Comparison of ENCODE assay signal across 12 cellular contexts in the genomic region with DNA sequence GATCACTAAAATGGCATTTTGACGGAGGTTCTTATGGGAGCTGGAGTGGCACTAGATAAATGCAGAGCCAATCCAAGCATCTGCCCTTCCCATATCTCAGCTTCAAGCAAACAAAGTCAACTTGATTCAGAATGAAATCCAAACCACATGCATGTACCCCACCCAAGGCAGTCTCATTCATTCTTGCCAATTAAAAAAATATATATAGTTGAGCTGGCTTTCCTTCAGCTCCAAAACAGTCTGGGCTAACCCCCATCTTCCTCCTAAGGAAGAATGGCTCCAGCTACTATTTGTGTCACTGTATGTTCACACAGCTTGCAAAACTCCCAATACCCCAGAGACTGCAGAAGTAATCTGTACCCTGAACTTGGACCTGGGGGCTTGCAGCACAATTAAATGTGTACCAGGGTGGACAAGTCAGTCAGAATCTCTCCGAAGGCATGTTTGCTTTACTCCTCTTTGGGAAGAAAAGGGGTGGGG. TPM values are rescaled to one million over a fixed set of nuclear protein-coding genes. Genes with fewer than 3 reads are reported as not detected.
DNase-seq lines count a peak whose midpoint lies in the region; ATAC-seq, FAIRE-seq and TF ChIP-seq lines count a peak whose summit lies in the region.
"Had no signal": no experiment of that assay in that cellular context is flagged by ENCODE, and none has a peak within 500 bp of the region (broad histone marks: within the 10 kb centered on the region; RNA-seq: fewer than 3 reads in every experiment).

No MANE protein-coding gene starts in this region.

- DNase-seq in T-helper 1 cell (no peak), K562 (ENCODE audit: extremely low read depth in 1 of 4, low spot score in 3 of 4) (no peak), mesenchymal stem cell (no peak), superior temporal gyrus (ENCODE audit: extremely low spot score) (peak; percentile 33), NCI-H1105 (lab: John Stamatoyannopoulos, UW) (no peak), T-helper 9 cell (no peak), foreskin melanocyte (no peak)
- DNase-seq: 8988T had no signal

- H4K20me1 ChIP-seq in K562 (replicated peaks; ENCODE audit: control insufficient read depth, insufficient read depth, low read length) = peaks cover 5% of the 10 kb centered on the region; the same call in 1 of the 2 replicates

- H3K4me3 ChIP-seq in K562 (no peak overlapping the region), mesenchymal stem cell (ENCODE audit: insufficient read depth in 1 of 2, low read depth in 1 of 2, low read length in 2 of 2) (peak overlapping the region in 1 of 2 experiments; percentile 39)

- 50% methylated on average over 2 of the region's 2 CpGs for WGBS in K562 (ENCODE audit: insufficient coverage, low coverage, missing lambda C conversion rate)
- 94% methylated on average over 2 of the region's 2 CpGs for WGBS in mesenchymal stem cell

- H4K91ac ChIP-seq in mesenchymal stem cell (ENCODE audit: low read length) = no peak overlapping the region

- no peak for FAIRE-seq in K562 (lab: Jason Lieb, UNC)
- FAIRE-seq: H54 had no signal

- no peak overlapping the region for H3K18ac ChIP-seq in mesenchymal stem cell (ENCODE audit: low read depth in 1 of 2, low read length in 2 of 2)

- TF ChIP-seq RAD21 in K562 (CRISPR knock-in tag; conservative IDR thresholded peaks at IDR 0.05 in 1 of 2, IDR thresholded peaks at IDR 0.05 in 1 of 2) = no peak

- H3K4me2 ChIP-seq in K562 (ENCODE audit: insufficient read depth, low read length) (peak overlapping the region; percentile 71), mesenchymal stem cell (ENCODE audit: low read length, poor library complexity, severe bottlenecking) (no peak overlapping the region)

- H2BK5ac ChIP-seq in mesenchymal stem cell (ENCODE audit: low read depth, low read length, poor library complexity, severe bottlenecking) = no peak overlapping the region

- H3K9me3 ChIP-seq in K562 (replicated peaks; ENCODE audit: control insufficient read depth, insufficient read depth, low read depth, low read length) (no peaks in the 10 kb centered on the region), mesenchymal stem cell (ENCODE audit: control insufficient read depth, low read length) (no peaks in the 10 kb centered on the region)

- H2BK15ac ChIP-seq in mesenchymal stem cell (ENCODE audit: low read depth, poor library complexity, severe bottlenecking) = no peak overlapping the region

- H2BK120ac ChIP-seq in mesenchymal stem cell (ENCODE audit: low read depth, low read length) = no peak overlapping the region

- H4K8ac ChIP-seq in mesenchymal stem cell (ENCODE audit: low read length) = no peak overlapping the region

- H3K4me1 Mint-ChIP-seq in T-helper 1 cell treated with Interleukin-12 subunit alpha and Interleukin-12 subunit beta and Interleukin-4 antibody, amounts not matched to agents 30 μg/mL and 1 μg/mL, for 36 hours (ENCODE audit: low read depth) = peaks cover 52% of the 10 kb centered on the region

- H3K9me3 Mint-ChIP-seq in T-helper 1 cell treated with Interleukin-12 subunit alpha and Interleukin-12 subunit beta and Interleukin-4 antibody, amounts not matched to agents 30 μg/mL and 1 μg/mL, for 36 hours = no peaks in the 10 kb centered on the region

- H3K4ac ChIP-seq in mesenchymal stem cell (ENCODE audit: low read depth in 1 of 2, low read length in 2 of 2) = no peak overlapping the region

- H3K27me3 Mint-ChIP-seq in T-helper 1 cell treated with Interleukin-12 subunit alpha and Interleukin-12 subunit beta and Interleukin-4 antibody, amounts not matched to agents 30 μg/mL and 1 μg/mL, for 36 hours (ENCODE audit: low read depth) = no peaks in the 10 kb centered on the region

- H3K36me3 Mint-ChIP-seq in T-helper 1 cell treated with Interleukin-12 subunit alpha and Interleukin-12 subunit beta and Interleukin-4 antibody, amounts not matched to agents 30 μg/mL and 1 μg/mL, for 36 hours (ENCODE audit: low read depth) = peaks cover 29% of the 10 kb centered on the region

- TF ChIP-seq EP300 in K562 (IDR thresholded peaks at IDR 0.05; ENCODE audit: low read length) = no peak

- intact Hi-C loops in K562 (cut with micrococcal nuclease) = loop anchor here (1.0 to 5.0 kb wide), 2 partner anchors 59 to 101 kb away; no protein-coding TSS in a partner anchor

- H3K79me2 ChIP-seq in K562 (ENCODE audit: control insufficient read depth, insufficient read depth, low read length) = peaks cover 86% of the 10 kb centered on the region

- H3K27ac ChIP-seq in K562 (ENCODE audit: extremely low read depth, low read depth, low read length) (peak overlapping the region; percentile 81), mesenchymal stem cell (ENCODE audit: low read length, poor library complexity, severe bottlenecking) (no peak overlapping the region)
- H3K27ac ChIP-seq: epithelial cell of prostate had no signal

- no peak; a peak in 1 of 6 replicates for TF ChIP-seq CTCF in K562 (IDR thresholded peaks at IDR 0.05 in 2 of 3, conservative IDR thresholded peaks at IDR 0.05 in 1 of 3; ENCODE audit: insufficient read depth in 2 of 3, low read depth in 1 of 3, low read length in 3 of 3)

- peaks cover 9% of the 10 kb centered on the region for H3K9me1 ChIP-seq in K562 (ENCODE audit: control insufficient read depth, insufficient read depth, low read length)

- H3K36me3 ChIP-seq in K562 (ENCODE audit: control insufficient read depth, insufficient read depth, low read length) (peaks cover 48% of the 10 kb centered on the region), mesenchymal stem cell (ENCODE audit: control insufficient read depth in 1 of 2, insufficient read depth in 2 of 2, low read depth in 1 of 2, low read length in 2 of 2) (peaks cover 14 to 42% of the 10 kb centered on the region in 2 experiments)

- no peak overlapping the region for H2AK5ac ChIP-seq in mesenchymal stem cell (ENCODE audit: low read length, severe bottlenecking)

- H3K27me3 ChIP-seq in K562 (ENCODE audit: control insufficient read depth in 2 of 2, insufficient read depth in 2 of 2, low read length in 2 of 2) = no peaks in the 10 kb centered on the region
- no peaks in the 10 kb centered on the region for H3K27me3 ChIP-seq in mesenchymal stem cell (ENCODE audit: control insufficient read depth in 1 of 2, insufficient read depth in 1 of 2, low read length in 2 of 2)

- H2BK12ac ChIP-seq in mesenchymal stem cell (ENCODE audit: low read length in 2 of 2) = no peak overlapping the region

- H3K4me1 ChIP-seq in K562 (replicated peaks in 1 of 2; ENCODE audit: control insufficient read depth in 2 of 2, insufficient read depth in 2 of 2, low read length in 2 of 2) (peaks cover 20 to 52% of the 10 kb centered on the region in 2 experiments), mesenchymal stem cell (ENCODE audit: control insufficient read depth, insufficient read depth, low read depth, low read length) (peaks cover 10% of the 10 kb centered on the region)

- no peak overlapping the region for H3K23ac ChIP-seq in mesenchymal stem cell (ENCODE audit: low read length in 2 of 2)

- in situ Hi-C loops in K562 (cut with MboI) = loop anchor here (10.0 kb wide), 1 partner anchor 177 kb away; the partner anchor contains the start of gene AHDC1

- H3K9ac ChIP-seq in K562 (ENCODE audit: insufficient read depth in 1 of 2, low read depth in 2 of 2, low read length in 2 of 2) (peak overlapping the region; percentile 33 to 42; a peak in 3 of 4 replicates), mesenchymal stem cell (ENCODE audit: low read length) (peak overlapping the region; percentile 28)

- peaks cover 37% of the 10 kb centered on the region for H3K79me1 ChIP-seq in mesenchymal stem cell (replicated peaks; ENCODE audit: low read length, poor library complexity, severe bottlenecking)

- H3K27ac Mint-ChIP-seq in T-helper 1 cell treated with Interleukin-12 subunit alpha and Interleukin-12 subunit beta and Interleukin-4 antibody, amounts not matched to agents 30 μg/mL and 1 μg/mL, for 36 hours = peak overlapping the region; percentile 93

- CTCF ChIA-PET in K562 (lab: Yijun Ruan, JAX; ENCODE audit: low intra/inter-chr PET ratio) = interaction anchor here (0.6 kb wide), 1 partner anchor 35 kb away, joined by 4 read pairs; the partner anchor contains the start of gene GPR3

- peak; percentile 14 for ATAC-seq in K562

- BruUV-seq in K562 (replicated peaks; lab: Mats Ljungman, UMichigan) = no TSS peak

- no peak for TF ChIP-seq POLR2A in K562 (conservative IDR thresholded peaks at IDR 0.05)

- H3K4me3 Mint-ChIP-seq in T-helper 1 cell treated with Interleukin-12 subunit alpha and Interleukin-12 subunit beta and Interleukin-4 antibody, amounts not matched to agents 30 μg/mL and 1 μg/mL, for 36 hours = peak overlapping the region; percentile 80

- H3K14ac ChIP-seq in mesenchymal stem cell (ENCODE audit: low read length in 2 of 2) = no peak overlapping the region

- H2AFZ ChIP-seq in K562 (ENCODE audit: low read depth, low read length) = peak overlapping the region; percentile 26; the same call in 1 of the 2 replicates
- H2AFZ ChIP-seq in mesenchymal stem cell (ENCODE audit: low read depth, low read length) = no peak overlapping the region

- POLR2A ChIA-PET in K562 (lab: Yijun Ruan, JAX) = interaction anchor here (0.5 to 3.4 kb wide), 9 partner anchors 10 to 210 kb away, joined by 3 to 17 read pairs (median 4); partner anchors contain the start of gene AHDC1

RNA-seq across cellular contexts. Expression of gene GPR3, which starts 35.5 kb away (rescaled TPM):
- total RNA-seq in K562 (2011; cell fraction: chromatin; rRNA removed; ENCODE audit: low replicate concordance) = 14.5 and 40.1 TPM in 2 replicates
- total RNA-seq in K562 (2011; cell fraction: nucleolus; rRNA removed) = 36.8 and 39.4 TPM in 2 replicates
- total RNA-seq in K562 (2011; cell fraction: nucleoplasm; rRNA removed) = 27.8 and 27.9 TPM in 2 replicates
- 3.7 and 6.2 TPM in 2 replicates for total RNA-seq in K562 (2014; rRNA removed)
- 2.9 and 3.4 TPM in 2 replicates for total RNA-seq in K562 (2014; rRNA removed; fragmentation: Illumina TruSeq; extraction: Trizol)
- total RNA-seq in K562 (2015; rRNA removed; fragmentation: Illumina TruSeq; extraction: Trizol) = 3.5 and 3.7 TPM in 2 replicates
- total RNA-seq in K562 (2021) = 10.9 and 11.0 TPM in 2 replicates
- polyA plus RNA-seq in K562 (2011; rRNA removed) = 8.2 and 19.3 TPM in 2 replicates
- 26.0 and 34.4 TPM in 2 replicates for polyA plus RNA-seq in K562 (2011; cell fraction: cytosol; rRNA removed)
- 68.2 and 75.5 TPM in 2 replicates for polyA plus RNA-seq in K562 (2011; cell fraction: nucleus; rRNA removed)
- 10.0 and 10.7 TPM in 2 replicates for polyA plus RNA-seq in K562 (2012)
- 10.1 and 11.6 TPM in 2 replicates for polyA plus RNA-seq in K562 (2014; fragmentation: Illumina TruSeq; extraction: Trizol)
- polyA plus RNA-seq in K562 (2014; fragmentation: Nextera tagmentation; extraction: Ambion mirVana) = under 1 TPM; 0.24 to 0.59 TPM
- polyA plus RNA-seq in K562 (2014; rRNA removed) = 11.5 and 14.9 TPM in 2 replicates
- polyA minus RNA-seq in K562 (2011; rRNA and poly(A)+ RNA removed) = 8.0 and 9.3 TPM in 2 replicates
- polyA minus RNA-seq in K562 (2011; cell fraction: cytosol; rRNA and poly(A)+ RNA removed) = 7.3 and 7.9 TPM in 2 replicates
- polyA minus RNA-seq in K562 (2011; cell fraction: nucleus; rRNA and poly(A)+ RNA removed) = 11.1 and 11.6 TPM in 2 replicates
- polyA plus RNA-seq in mesenchymal stem cell (2013, experiment 1 of 2) = 3.9 TPM
- polyA plus RNA-seq in mesenchymal stem cell (2013, experiment 2 of 2) = 4.4 TPM

RNA-seq across cellular contexts. Expression of gene CD164L2, which starts 44.7 kb away (rescaled TPM):
- 2.6 and 7.4 TPM in 2 replicates for total RNA-seq in K562 (2011; cell fraction: chromatin; rRNA removed; ENCODE audit: low replicate concordance)
- 5.0 and 5.4 TPM in 2 replicates for total RNA-seq in K562 (2011; cell fraction: nucleolus; rRNA removed)
- 5.1 and 5.8 TPM in 2 replicates for total RNA-seq in K562 (2011; cell fraction: nucleoplasm; rRNA removed)
- total RNA-seq in K562 (2014; rRNA removed) = 0.29 and 0.45 TPM in 2 replicates
- 0.18 TPM in 1 of 2 replicates, not detected in the other for total RNA-seq in K562 (2014; rRNA removed; fragmentation: Illumina TruSeq; extraction: Trizol)
- total RNA-seq in K562 (2015; rRNA removed; fragmentation: Illumina TruSeq; extraction: Trizol) = 0.14 and 0.19 TPM in 2 replicates
- total RNA-seq in K562 (2021) = 0.49 and 0.72 TPM in 2 replicates
- 0.92 and 2.8 TPM in 2 replicates for polyA plus RNA-seq in K562 (2011; rRNA removed)
- polyA plus RNA-seq in K562 (2011; cell fraction: cytosol; rRNA removed) = 0.92 and 1.2 TPM in 2 replicates
- 15.3 and 19.6 TPM in 2 replicates for polyA plus RNA-seq in K562 (2011; cell fraction: nucleus; rRNA removed)
- polyA plus RNA-seq in K562 (2012) = 1.2 and 1.7 TPM in 2 replicates
- 0.31 and 0.65 TPM in 2 replicates for polyA plus RNA-seq in K562 (2014; fragmentation: Illumina TruSeq; extraction: Trizol)
- under 1 TPM in 1 of 2 experiments, not detected in 1; 0.08 TPM for polyA plus RNA-seq in K562 (2014; fragmentation: Nextera tagmentation; extraction: Ambion mirVana)
- 0.63 and 0.91 TPM in 2 replicates for polyA plus RNA-seq in K562 (2014; rRNA removed)
- polyA minus RNA-seq in K562 (2011; rRNA and poly(A)+ RNA removed) = 0.28 and 0.57 TPM in 2 replicates
- not detected in 2 replicates for polyA minus RNA-seq in K562 (2011; cell fraction: cytosol; rRNA and poly(A)+ RNA removed)
- 1.1 and 2.4 TPM in 2 replicates for polyA minus RNA-seq in K562 (2011; cell fraction: nucleus; rRNA and poly(A)+ RNA removed)
- not detected for polyA plus RNA-seq in mesenchymal stem cell (2013, experiment 1 of 2)
- polyA plus RNA-seq in mesenchymal stem cell (2013, experiment 2 of 2) = not detected
- total RNA-seq: subcutaneous adipose tissue had no signal

RNA-seq across cellular contexts. Expression of gene FCN3, which starts 53.3 kb away (rescaled TPM):
- total RNA-seq in K562 (2011; cell fraction: chromatin; rRNA removed; ENCODE audit: low replicate concordance) = not detected in 2 replicates
- total RNA-seq in K562 (2011; cell fraction: nucleolus; rRNA removed) = not detected in 2 replicates
- total RNA-seq in K562 (2011; cell fraction: nucleoplasm; rRNA removed) = not detected in 2 replicates
- total RNA-seq in K562 (2014; rRNA removed) = not detected in 2 replicates
- not detected in 2 replicates for total RNA-seq in K562 (2014; rRNA removed; fragmentation: Illumina TruSeq; extraction: Trizol)
- total RNA-seq in K562 (2015; rRNA removed; fragmentation: Illumina TruSeq; extraction: Trizol) = not detected in 2 replicates
- 0.31 and 0.49 TPM in 2 replicates for total RNA-seq in K562 (2021)
- 0.15 TPM in 1 of 2 replicates, not detected in the other for polyA plus RNA-seq in K562 (2011; rRNA removed)
- 0.06 TPM in 1 of 2 replicates, not detected in the other for polyA plus RNA-seq in K562 (2011; cell fraction: cytosol; rRNA removed)
- 0.35 TPM in 1 of 2 replicates, not detected in the other for polyA plus RNA-seq in K562 (2011; cell fraction: nucleus; rRNA removed)
- 0.21 TPM in 1 of 2 replicates, not detected in the other for polyA plus RNA-seq in K562 (2012)
- not detected in 2 replicates for polyA plus RNA-seq in K562 (2014; fragmentation: Illumina TruSeq; extraction: Trizol)
- polyA plus RNA-seq in K562 (2014; fragmentation: Nextera tagmentation; extraction: Ambion mirVana) = not detected
- not detected in 2 replicates for polyA plus RNA-seq in K562 (2014; rRNA removed)
- polyA minus RNA-seq in K562 (2011; rRNA and poly(A)+ RNA removed) = not detected in 2 replicates
- not detected in 2 replicates for polyA minus RNA-seq in K562 (2011; cell fraction: cytosol; rRNA and poly(A)+ RNA removed)
- polyA minus RNA-seq in K562 (2011; cell fraction: nucleus; rRNA and poly(A)+ RNA removed) = not detected in 2 replicates
- polyA plus RNA-seq in mesenchymal stem cell (2013, experiment 1 of 2) = not detected
- polyA plus RNA-seq in mesenchymal stem cell (2013, experiment 2 of 2) = not detected
